Comparison of ENCODE assay signal across 18 cellular contexts in the genomic region with DNA sequence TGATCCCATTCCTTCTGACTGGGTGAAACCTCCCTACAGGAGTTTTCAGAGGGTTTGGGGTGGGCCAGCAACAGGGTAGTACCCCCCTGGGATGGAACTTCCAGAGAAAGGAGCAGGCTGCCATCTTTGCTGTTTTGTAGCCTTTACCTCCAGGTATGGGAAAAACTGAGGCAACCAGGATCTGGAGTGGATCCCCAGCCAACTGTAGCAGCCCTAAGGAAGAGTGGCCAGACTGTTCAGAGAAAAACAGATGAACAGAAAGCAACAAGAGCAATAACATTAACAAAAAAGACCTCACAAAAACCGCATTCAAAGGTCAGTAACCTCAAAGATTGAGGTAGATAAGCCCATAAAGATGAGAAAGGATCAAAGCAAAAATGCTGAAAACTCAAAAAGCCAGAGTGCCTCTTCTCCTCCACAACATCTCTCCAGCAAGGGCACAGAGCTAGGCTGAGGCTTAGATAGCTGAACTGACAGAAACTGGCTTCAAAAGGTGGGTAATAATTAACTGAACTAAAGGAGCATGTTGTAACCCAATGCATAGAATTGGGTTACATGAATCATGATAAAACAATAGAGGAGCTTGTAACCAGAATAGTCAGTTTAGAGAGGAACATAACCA.
"Had no signal": no experiment of that assay in that cellular context is flagged by ENCODE, and none has a peak within 500 bp of the region (broad histone marks: within the 10 kb centered on the region; RNA-seq: fewer than 3 reads in every experiment).

No MANE protein-coding gene starts in this region.

- H3K4me3 Mint-ChIP-seq: activated CD4-positive, alpha-beta memory T cell treated with anti-CD3 and anti-CD28 coated beads for 36 hours; activated CD4-positive, alpha-beta T cell treated with anti-CD3 and anti-CD28 coated beads for 36 hours; activated naive CD4-positive, alpha-beta T cell treated with anti-CD3 and anti-CD28 coated beads, Interleukin-2, amount 50 U/mL, for 24 hours; central memory CD8-positive, alpha-beta T cell; naive thymus-derived CD4-positive, alpha-beta T cell; T-helper 1 cell treated with Interleukin-12 subunit alpha and Interleukin-12 subunit beta and Interleukin-4 antibody, amounts not matched to agents 30 μg/mL and 1 μg/mL, for 36 hours had no signal

- H3K36me3 Mint-ChIP-seq: activated CD4-positive, alpha-beta memory T cell treated with anti-CD3 and anti-CD28 coated beads for 36 hours; activated naive CD4-positive, alpha-beta T cell treated with anti-CD3 and anti-CD28 coated beads, Interleukin-2, amount 50 U/mL, for 24 hours had no signal

- ATAC-seq: activated CD4-positive, alpha-beta T cell treated with anti-CD3 and anti-CD28 coated beads for 36 hours; naive thymus-derived CD4-positive, alpha-beta T cell had no signal

- H3K27me3 Mint-ChIP-seq: activated CD4-positive, alpha-beta memory T cell treated with anti-CD3 and anti-CD28 coated beads for 36 hours; activated CD4-positive, alpha-beta T cell treated with anti-CD3 and anti-CD28 coated beads for 36 hours; activated naive CD4-positive, alpha-beta T cell treated with anti-CD3 and anti-CD28 coated beads, Interleukin-2, amount 50 U/mL, for 24 hours; central memory CD8-positive, alpha-beta T cell; naive thymus-derived CD4-positive, alpha-beta T cell had no signal

- DNase-seq: activated CD4-positive, alpha-beta memory T cell treated with anti-CD3 and anti-CD28 coated beads for 36 hours; activated CD4-positive, alpha-beta T cell treated with anti-CD3 and anti-CD28 coated beads for 36 hours; activated effector memory CD4-positive, alpha-beta T cell treated with anti-CD3 and anti-CD28 coated beads, Interleukin-2, amount 50 U/mL, for 16 hours; activated T-cell treated with anti-CD3 and anti-CD28 coated beads, Interleukin-2, amount 50 U/mL, for 48 hours; esophagus squamous epithelium; glutamatergic neuron; naive thymus-derived CD4-positive, alpha-beta T cell; stimulated activated CD4-positive, alpha-beta T cell treated with anti-CD3 and anti-CD28 coated beads, Interleukin-4, amount 100 ng/mL, for 4 hours; stimulated activated CD8-positive, alpha-beta memory T cell treated with anti-CD3 and anti-CD28 coated beads, Interleukin-4, amount 100 ng/mL, for 48 hours; stimulated activated naive CD4-positive, alpha-beta T cell treated with Interleukin-2 at 50 U/mL for 16 hours; substantia nigra had no signal

- H3K4me3 ChIP-seq: coronary artery, esophagus squamous epithelium, lung, skin epidermis, tibial nerve had no signal

- H3K27ac Mint-ChIP-seq: activated CD4-positive, alpha-beta memory T cell treated with anti-CD3 and anti-CD28 coated beads for 36 hours; activated CD4-positive, alpha-beta T cell treated with anti-CD3 and anti-CD28 coated beads for 36 hours; activated naive CD4-positive, alpha-beta T cell treated with anti-CD3 and anti-CD28 coated beads, Interleukin-2, amount 50 U/mL, for 24 hours; naive thymus-derived CD4-positive, alpha-beta T cell; T-helper 1 cell treated with Interleukin-12 subunit alpha and Interleukin-12 subunit beta and Interleukin-4 antibody, amounts not matched to agents 30 μg/mL and 1 μg/mL, for 36 hours had no signal

- H3K9me3 ChIP-seq: esophagus squamous epithelium had no signal

- H3K27ac ChIP-seq: coronary artery, esophagus squamous epithelium, skin epidermis, tibial nerve had no signal

- H3K4me1 ChIP-seq: esophagus squamous epithelium, tibial nerve had no signal

- H3K4me1 Mint-ChIP-seq: activated CD4-positive, alpha-beta T cell treated with anti-CD3 and anti-CD28 coated beads for 36 hours; activated naive CD4-positive, alpha-beta T cell treated with anti-CD3 and anti-CD28 coated beads, Interleukin-2, amount 50 U/mL, for 24 hours; central memory CD8-positive, alpha-beta T cell; naive thymus-derived CD4-positive, alpha-beta T cell had no signal

- H3K27me3 ChIP-seq: esophagus squamous epithelium, tibial nerve had no signal

- H3K36me3 ChIP-seq: esophagus squamous epithelium, tibial nerve had no signal
